ENCODE assay signal across 29 cellular contexts in genomic region chr5:175523292-175523691, GRCh38. TPM values are rescaled to one million over a fixed set of nuclear protein-coding genes. Genes with fewer than 3 reads are reported as not detected.
A peak's percentile ranks its signal among the peaks of the same experiment; 100 is the strongest.
DNase-seq lines count a peak whose midpoint lies in the region; ATAC-seq and TF ChIP-seq lines count a peak whose summit lies in the region.
"Had no signal": no experiment of that assay in that cellular context is flagged by ENCODE, and none has a peak within 500 bp of the region (broad histone marks: within the 10 kb centered on the region; RNA-seq: fewer than 3 reads in every experiment).

No MANE protein-coding gene starts in this region.

- H3K36me3 Mint-ChIP-seq in activated T-cell treated with anti-CD3 and anti-CD28 coated beads, Interleukin-2, amount 50 U/mL, for 72 hours (ENCODE audit: insufficient read depth in 2 of 2) = peaks cover 35 to 50% of the 10 kb centered on the region in 2 donors
- H3K36me3 Mint-ChIP-seq in T-helper 17 cell (ENCODE audit: low read depth) (peaks cover 15% of the 10 kb centered on the region), nephron progenitor cell (ENCODE audit: low read depth) (peaks cover 76% of the 10 kb centered on the region)
- peaks cover 86% of the 10 kb centered on the region for H3K36me3 Mint-ChIP-seq in activated naive CD8-positive, alpha-beta T cell treated with anti-CD3 and anti-CD28 coated beads for 36 hours

- no peak for ATAC-seq in activated T-cell treated with anti-CD3 and anti-CD28 coated beads, Interleukin-2, amount 50 U/mL, for 72 hours (replicated peaks in 1 of 2)
- ATAC-seq in T-helper 17 cell = no peak
- ATAC-seq: foreskin keratinocyte, heart left ventricle, K562, lower lobe of right lung, Panc1, right cardiac atrium had no signal

- H3K27me3 Mint-ChIP-seq in activated T-cell treated with anti-CD3 and anti-CD28 coated beads, Interleukin-2, amount 50 U/mL, for 72 hours (ENCODE audit: low read depth) = no peaks in the 10 kb centered on the region
- H3K27me3 Mint-ChIP-seq in T-helper 17 cell = no peaks in the 10 kb centered on the region
- H3K27me3 Mint-ChIP-seq in activated naive CD8-positive, alpha-beta T cell treated with anti-CD3 and anti-CD28 coated beads for 36 hours = no peaks in the 10 kb centered on the region
- no peaks in the 10 kb centered on the region for H3K27me3 Mint-ChIP-seq in nephron progenitor cell (ENCODE audit: low read depth, poor library complexity)

- peaks cover 2 to 7% of the 10 kb centered on the region in 2 donors for H3K9me3 Mint-ChIP-seq in activated T-cell treated with anti-CD3 and anti-CD28 coated beads, Interleukin-2, amount 50 U/mL, for 72 hours
- peaks cover 12% of the 10 kb centered on the region for H3K9me3 Mint-ChIP-seq in activated naive CD8-positive, alpha-beta T cell treated with anti-CD3 and anti-CD28 coated beads for 36 hours
- peaks cover 6% of the 10 kb centered on the region for H3K9me3 Mint-ChIP-seq in nephron progenitor cell
- H3K9me3 Mint-ChIP-seq: H9, neural progenitor cell had no signal

- peak overlapping the region; percentile 97 for H3K27ac Mint-ChIP-seq in activated T-cell treated with anti-CD3 and anti-CD28 coated beads, Interleukin-2, amount 50 U/mL, for 72 hours
- H3K27ac Mint-ChIP-seq in T-helper 17 cell (peak overlapping the region; percentile 67), nephron progenitor cell (peak overlapping the region; percentile 79)
- H3K27ac Mint-ChIP-seq in activated naive CD8-positive, alpha-beta T cell treated with anti-CD3 and anti-CD28 coated beads for 36 hours = peak overlapping the region; percentile 100
- H3K27ac Mint-ChIP-seq: H9, neural progenitor cell had no signal

- TF ChIP-seq CTCF in nephron progenitor cell (IDR thresholded peaks at IDR 0.05) = no peak

- DNase-seq in activated T-cell treated with anti-CD3 and anti-CD28 coated beads, Interleukin-2, amount 50 U/mL, for 72 hours = no peak
- DNase-seq in activated T-cell treated with anti-CD3 and anti-CD28 coated beads, Interleukin-2, amount 50 U/mL, for 48 hours = no peak
- no peak for DNase-seq in T-helper 17 cell
- DNase-seq in activated naive CD8-positive, alpha-beta T cell treated with anti-CD3 and anti-CD28 coated beads for 36 hours = no peak
- DNase-seq in nephron progenitor cell = no peak
- no peak for DNase-seq in GM19238 (ENCODE audit: insufficient read length, low spot score)
- DNase-seq in NCI-H2196 (lab: John Stamatoyannopoulos, UW; ENCODE audit: unreplicated experiment) = no peak
- DNase-seq in SIG-M5 (lab: John Stamatoyannopoulos, UW) = no peak
- DNase-seq: activated CD4-positive, CD25-positive, alpha-beta regulatory T cell; activated effector memory CD4-positive, alpha-beta T cell treated with anti-CD3 and anti-CD28 coated beads, Interleukin-2, amount 50 U/mL, for 16 hours; aorta; Calu3; cortex of kidney; foreskin keratinocyte; H9; heart left ventricle; kidney; lower lobe of right lung; MG63; NCI-H1105 treated with DMSO at 0.1 percent for 48 hours; NCI-H2029 treated with DMSO at 0.1 percent for 48 hours; NCI-H2227 treated with DMSO at 0.1 percent for 48 hours; NCI-H526 treated with DMSO at 0.1 percent for 48 hours; right cardiac atrium; SHP77; spleen had no signal

- H3K9me3 ChIP-seq in T-helper 17 cell (ENCODE audit: control insufficient read depth, low read length, poor library complexity, severe bottlenecking) = peaks cover 6% of the 10 kb centered on the region
- H3K9me3 ChIP-seq: lower lobe of right lung, MG63 had no signal

- peaks cover 82% of the 10 kb centered on the region for H3K4me1 Mint-ChIP-seq in activated T-cell treated with anti-CD3 and anti-CD28 coated beads, Interleukin-2, amount 50 U/mL, for 72 hours (ENCODE audit: low read depth)
- H3K4me1 Mint-ChIP-seq in T-helper 17 cell (peaks cover 34% of the 10 kb centered on the region), nephron progenitor cell (no peaks in the 10 kb centered on the region)
- peaks cover 67% of the 10 kb centered on the region for H3K4me1 Mint-ChIP-seq in activated naive CD8-positive, alpha-beta T cell treated with anti-CD3 and anti-CD28 coated beads for 36 hours
- H3K4me1 Mint-ChIP-seq: H9, neural progenitor cell had no signal

- peak overlapping the region; percentile 81 to 86 for H3K4me3 Mint-ChIP-seq in activated T-cell treated with anti-CD3 and anti-CD28 coated beads, Interleukin-2, amount 50 U/mL, for 72 hours
- peak overlapping the region; percentile 52 for H3K4me3 Mint-ChIP-seq in T-helper 17 cell
- H3K4me3 Mint-ChIP-seq in activated naive CD8-positive, alpha-beta T cell treated with anti-CD3 and anti-CD28 coated beads for 36 hours = peak overlapping the region; percentile 94
- no peak overlapping the region for H3K4me3 Mint-ChIP-seq in nephron progenitor cell
- H3K4me3 Mint-ChIP-seq: H9, neural progenitor cell had no signal

RNA-seq across cellular contexts. Expression of gene SFXN1, which starts 44.9 kb away (rescaled TPM):
- 100 to 1,000 TPM; 150 to 151 TPM for total RNA-seq in activated T-cell treated with anti-CD3 and anti-CD28 coated beads, Interleukin-2, amount 50 U/mL, for 72 hours
- total RNA-seq in T-helper 17 cell = 10 to 100 TPM; 59.4 to 88.3 TPM
- 100 to 1,000 TPM; 506 to 523 TPM for total RNA-seq in activated naive CD8-positive, alpha-beta T cell treated with anti-CD3 and anti-CD28 coated beads for 36 hours
